Comparison of ENCODE assay signal across 31 cellular contexts in the genomic region with DNA sequence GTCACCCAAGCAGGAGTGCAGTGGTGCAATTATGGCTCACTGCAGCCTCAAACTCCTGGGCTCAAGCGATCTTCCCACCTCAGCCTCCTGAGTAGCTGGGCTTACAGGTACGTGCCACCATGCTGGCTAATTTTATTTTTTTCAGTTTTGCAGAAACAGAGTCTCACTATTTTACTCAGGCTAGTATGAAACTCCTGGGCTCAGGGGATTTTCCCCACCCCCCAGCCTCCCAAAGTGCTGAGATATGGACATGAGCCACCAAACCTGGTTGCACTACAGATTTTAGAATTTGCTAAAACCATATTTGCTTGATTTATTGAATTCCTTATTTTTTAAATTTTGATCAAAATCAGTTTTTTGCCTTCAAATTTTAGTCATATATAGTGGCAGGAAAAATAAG.
"Had no signal": no experiment of that assay in that cellular context is flagged by ENCODE, and none has a peak within 500 bp of the region (broad histone marks: within the 10 kb centered on the region; RNA-seq: fewer than 3 reads in every experiment).

No MANE protein-coding gene starts in this region.

- ATAC-seq: activated naive CD4-positive, alpha-beta T cell treated with anti-CD3 and anti-CD28 coated beads, Interleukin-2, amount 50 U/mL, for 72 hours; activated naive CD8-positive, alpha-beta T cell treated with anti-CD3 and anti-CD28 coated beads, Interleukin-2, amount 50 U/mL, for 24 hours; activated T-cell treated with anti-CD3 and anti-CD28 coated beads, Interleukin-2, amount 50 U/mL, for 4 hours; activated T-cell treated with anti-CD3 and anti-CD28 coated beads, Interleukin-2, amount 50 U/mL, for 72 hours; activated T-helper 17 cell treated with anti-CD3 and anti-CD28 coated beads, Interleukin-2, amount 50 U/mL, for 72 hours; body of pancreas had no signal

- H3K27ac ChIP-seq: adrenal gland, ascending aorta, body of pancreas, brain microvascular endothelial cell, breast epithelium, cardiac muscle cell had no signal

- DNase-seq: activated effector memory CD4-positive, alpha-beta T cell treated with anti-CD3 and anti-CD28 coated beads, Interleukin-2, amount 50 U/mL, for 16 hours; activated effector memory CD4-positive, alpha-beta T cell treated with Interleukin-2 at 50 U/mL for 16 hours; activated gamma-delta T cell; activated gamma-delta T cell treated with Interleukin-2 at 50 U/mL for 16 hours; activated naive CD4-positive, alpha-beta T cell; activated naive CD4-positive, alpha-beta T cell treated with anti-CD3 and anti-CD28 coated beads for 36 hours; activated naive CD4-positive, alpha-beta T cell treated with anti-CD3 and anti-CD28 coated beads, Interleukin-2, amount 10 ng/mL, durations not matched to agents 7 days and 5 days; activated naive CD4-positive, alpha-beta T cell treated with anti-CD3 and anti-CD28 coated beads, Interleukin-2, amount 50 U/mL, for 16 hours; activated naive CD4-positive, alpha-beta T cell treated with Interleukin-2 at 50 U/mL for 16 hours; activated naive CD8-positive, alpha-beta T cell treated with anti-CD3 and anti-CD28 coated beads for 36 hours; activated naive CD8-positive, alpha-beta T cell treated with anti-CD3 and anti-CD28 coated beads, Interleukin-2, amount 10 ng/mL, durations not matched to agents 7 days and 5 days; activated naive CD8-positive, alpha-beta T cell treated with anti-CD3 and anti-CD28 coated beads, Interleukin-2, amount 50 U/mL, for 24 hours; activated T-cell treated with anti-CD3 and anti-CD28 coated beads, Interleukin-2, amount 50 U/mL, for 24 hours; activated T-cell treated with anti-CD3 and anti-CD28 coated beads, Interleukin-2, amount 50 U/mL, for 4 hours; activated T-cell treated with anti-CD3 and anti-CD28 coated beads, Interleukin-2, amount 50 U/mL, for 48 hours; activated T-cell treated with anti-CD3 and anti-CD28 coated beads, Interleukin-2, amount 50 U/mL, for 72 hours; adrenal gland; amniotic stem cell; amygdala; anterior cingulate cortex; aorta; body of pancreas; brain microvascular endothelial cell; caudate nucleus; central memory CD4-positive, alpha-beta T cell; cerebellar nuclear complex had no signal

- H3K4me3 ChIP-seq: adrenal gland, ascending aorta, body of pancreas, breast epithelium, cardiac muscle cell had no signal
